Comparison of ENCODE assay signal across 10 cellular contexts in the genomic region with DNA sequence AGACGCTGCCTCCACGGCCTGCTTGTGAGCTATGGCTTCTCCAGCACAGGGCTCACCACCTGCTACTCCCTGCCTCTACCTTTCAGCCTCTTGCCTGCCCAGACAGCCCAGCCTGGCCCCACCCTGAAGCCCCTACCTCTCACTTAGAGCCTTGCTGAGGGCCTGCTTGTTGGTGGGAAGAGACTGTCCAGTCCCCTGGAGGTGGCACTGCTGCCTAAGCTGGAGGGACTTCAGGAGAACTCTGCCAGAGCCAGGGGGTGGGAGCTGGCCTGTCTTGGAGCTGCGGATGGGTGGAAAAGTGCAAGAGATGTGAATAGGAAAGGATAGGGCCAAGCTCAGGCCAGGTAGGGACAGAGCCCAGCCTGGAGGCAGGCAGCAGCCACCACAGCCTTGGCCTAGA.
"Had no signal": no experiment of that assay in that cellular context is flagged by ENCODE, and none has a peak within 500 bp of the region (broad histone marks: within the 10 kb centered on the region; RNA-seq: fewer than 3 reads in every experiment).

No MANE protein-coding gene starts in this region.

- H3K9me3 ChIP-seq: upper lobe of right lung had no signal

- H3K27me3 ChIP-seq: upper lobe of right lung had no signal

- DNase-seq: activated CD4-positive, alpha-beta T cell treated with anti-CD3 and anti-CD28 coated beads for 4 hours; activated naive CD4-positive, alpha-beta T cell treated with Interleukin-2 at 50 U/mL for 16 hours; activated naive CD8-positive, alpha-beta T cell treated with anti-CD3 and anti-CD28 coated beads, Interleukin-2, amount 50 U/mL, for 24 hours; effector memory CD8-positive, alpha-beta T cell; stimulated activated CD4-positive, alpha-beta T cell treated with anti-CD3 and anti-CD28 coated beads, Interleukin-12 subunit alpha, Interleukin-12 subunit beta, amount 100 ng/mL, for 4 hours; stimulated activated naive CD8-positive, alpha-beta T cell treated with anti-CD3 and anti-CD28 coated beads, Interleukin-15, Interleukin-2, amounts not matched to agents 100 U/mL and 50 U/mL, for 24 hours; upper lobe of right lung had no signal

- ATAC-seq: activated naive CD8-positive, alpha-beta T cell treated with anti-CD3 and anti-CD28 coated beads, Interleukin-2, amount 50 U/mL, for 24 hours; effector memory CD8-positive, alpha-beta T cell; left lobe of liver; sciatic nerve; stimulated activated naive CD8-positive, alpha-beta T cell treated with anti-CD3 and anti-CD28 coated beads, Interleukin-15, Interleukin-2, amounts not matched to agents 100 U/mL and 50 U/mL, for 24 hours had no signal

- H3K4me1 ChIP-seq: upper lobe of right lung had no signal

- H3K4me3 ChIP-seq: coronary artery, upper lobe of right lung had no signal

- H3K27ac ChIP-seq: coronary artery, upper lobe of right lung had no signal

- H3K36me3 ChIP-seq: upper lobe of right lung had no signal
